ENCODE assay signal across 12 cellular contexts in genomic region chr16:29992371-29992967, GRCh38. TPM values are rescaled to one million over a fixed set of nuclear protein-coding genes. Genes with fewer than 3 reads are reported as not detected.
DNase-seq lines count a peak whose midpoint lies in the region; ATAC-seq and TF ChIP-seq lines count a peak whose summit lies in the region.
"Had no signal": no experiment of that assay in that cellular context is flagged by ENCODE, and none has a peak within 500 bp of the region (broad histone marks: within the 10 kb centered on the region; RNA-seq: fewer than 3 reads in every experiment).

No MANE protein-coding gene starts in this region.

- H3K9ac ChIP-seq in fibroblast of lung (ENCODE audit: insufficient read depth, low read length) (no peak overlapping the region), GM23248 (no peak overlapping the region)

- H3K4me1 Mint-ChIP-seq in activated CD4-positive, alpha-beta T cell treated with anti-CD3 and anti-CD28 coated beads, Interleukin-2, amount 10 ng/mL, durations not matched to agents 24 days and 14 days = peaks cover 20% of the 10 kb centered on the region
- H3K4me1 Mint-ChIP-seq in stimulated activated naive B cell treated with anti-CD40 and anti-IgM and Interleukin-4, amounts not matched to agents 10 μg/mL and 1 μg/mL and 100 μg/mL, for 72 hours = peaks cover 26 to 33% of the 10 kb centered on the region in 2 donors

- 0 out of 2 replicates have a peak overlapping the region, but pooled peaks have one; percentile 26 for H3K27ac ChIP-seq in VCaP
- no peak overlapping the region for H3K27ac ChIP-seq in fibroblast of lung (ENCODE audit: insufficient read depth, low read length)
- H3K27ac ChIP-seq in GM23248 = no peak overlapping the region

- H3K4me1 ChIP-seq in fibroblast of lung (ENCODE audit: control insufficient read depth, extremely low read depth, insufficient read depth, low read length) (peaks cover 14% of the 10 kb centered on the region), GM23248 (ENCODE audit: insufficient read depth) (peaks cover 15% of the 10 kb centered on the region)

- in situ Hi-C loops in GM23248 (cut with MboI) = no loop called here
- in situ Hi-C loops in GM13977 (cut with MboI; ENCODE audit: low pct_unique_long_range_greater_than_20kb, low sequenced_read_pairs, unreplicated experiment) = no loop called here

- H3K36me3 ChIP-seq in fibroblast of lung (ENCODE audit: control insufficient read depth, insufficient read depth, low read length) = peaks cover 16% of the 10 kb centered on the region
- H3K36me3 ChIP-seq in GM23248 (ENCODE audit: low read depth) = peaks cover 4% of the 10 kb centered on the region; the same call in 1 of the 2 replicates

- H4K20me1 ChIP-seq in fibroblast of lung (ENCODE audit: control insufficient read depth, extremely low read depth, insufficient read depth, low read length) (no peaks in the 10 kb centered on the region), GM23248 (ENCODE audit: insufficient read depth) (no peaks in the 10 kb centered on the region)

- H3K27ac Mint-ChIP-seq in activated CD4-positive, alpha-beta T cell treated with anti-CD3 and anti-CD28 coated beads, Interleukin-2, amount 10 ng/mL, durations not matched to agents 24 days and 14 days = peak overlapping the region; percentile 25
- peak overlapping the region; percentile 63 for H3K27ac Mint-ChIP-seq in stimulated activated naive B cell treated with anti-CD40 and anti-IgM and Interleukin-4, amounts not matched to agents 10 μg/mL and 1 μg/mL and 100 μg/mL, for 72 hours

- 63 to 65% methylated on average over 7 of the region's 7 CpGs for WGBS in GM23248 (ENCODE audit: low coverage in 1 of 2, low lambda C conversion rate in 2 of 2, missing lambda C conversion rate in 2 of 2), 2 experiments

- no peak overlapping the region for H3K4me3 Mint-ChIP-seq in activated CD4-positive, alpha-beta T cell treated with anti-CD3 and anti-CD28 coated beads, Interleukin-2, amount 10 ng/mL, durations not matched to agents 24 days and 14 days
- peak overlapping the region in 1 of 2 donors; percentile 43 for H3K4me3 Mint-ChIP-seq in stimulated activated naive B cell treated with anti-CD40 and anti-IgM and Interleukin-4, amounts not matched to agents 10 μg/mL and 1 μg/mL and 100 μg/mL, for 72 hours

- H3K36me3 Mint-ChIP-seq in activated CD4-positive, alpha-beta T cell treated with anti-CD3 and anti-CD28 coated beads, Interleukin-2, amount 10 ng/mL, durations not matched to agents 24 days and 14 days (ENCODE audit: low read depth) = peaks cover 43% of the 10 kb centered on the region
- H3K36me3 Mint-ChIP-seq in stimulated activated naive B cell treated with anti-CD40 and anti-IgM and Interleukin-4, amounts not matched to agents 10 μg/mL and 1 μg/mL and 100 μg/mL, for 72 hours = peaks cover 34 to 51% of the 10 kb centered on the region in 2 donors

- H3F3A ChIP-seq in GM23248 (ENCODE audit: insufficient read depth) = peaks cover 21% of the 10 kb centered on the region

- intact Hi-C loops in activated CD4-positive, alpha-beta T cell treated with anti-CD3 and anti-CD28 coated beads, Interleukin-2, amount 10 ng/mL, durations not matched to agents 24 days and 14 days (cut with micrococcal nuclease) = loop anchor here (10.0 kb wide), 2 partner anchors 382 to 662 kb away; partner anchors contain the start of genes FBRS, MYL11, PRR14 and TBC1D10B

- no peak overlapping the region for H3K4me2 ChIP-seq in fibroblast of lung (ENCODE audit: extremely low read depth, insufficient read depth, low read length)
- H3K4me2 ChIP-seq in GM23248 (ENCODE audit: unreplicated experiment) = no peak overlapping the region

- no peaks in the 10 kb centered on the region for H3K9me2 ChIP-seq in GM23248 (ENCODE audit: insufficient read depth)

- DNase-seq in activated CD4-positive, alpha-beta T cell treated with anti-CD3 and anti-CD28 coated beads, Interleukin-2, amount 10 ng/mL, durations not matched to agents 24 days and 14 days = no peak
- no peak for DNase-seq in activated CD4-positive, alpha-beta T cell treated with anti-CD3 and anti-CD28 coated beads for 4 hours
- DNase-seq in fibroblast of lung (ENCODE audit: low read depth in 2 of 2) (peak; percentile 11 to 63), GM23248 (no peak), GM13977 (ENCODE audit: low spot score) (no peak)
- no peak for DNase-seq in stimulated activated naive B cell treated with anti-CD40 and anti-IgM and Interleukin-4, amounts not matched to agents 10 μg/mL and 1 μg/mL and 100 μg/mL, for 72 hours
- DNase-seq: amniotic stem cell, DMS 273 treated with DMSO at 0.1 percent for 48 hours, left ventricle myocardium superior, trophoblast cell had no signal

- H3K9me3 Mint-ChIP-seq in activated CD4-positive, alpha-beta T cell treated with anti-CD3 and anti-CD28 coated beads, Interleukin-2, amount 10 ng/mL, durations not matched to agents 24 days and 14 days = no peaks in the 10 kb centered on the region
- H3K9me3 Mint-ChIP-seq in stimulated activated naive B cell treated with anti-CD40 and anti-IgM and Interleukin-4, amounts not matched to agents 10 μg/mL and 1 μg/mL and 100 μg/mL, for 72 hours = no peaks in the 10 kb centered on the region

- TF ChIP-seq CTCF in VCaP (conservative IDR thresholded peaks at IDR 0.05) (no peak), fibroblast of lung (conservative IDR thresholded peaks at IDR 0.05 in 1 of 2, IDR thresholded peaks at IDR 0.05 in 1 of 2; ENCODE audit: low read depth in 1 of 2, low read length in 2 of 2) (no peak), GM13977 (IDR thresholded peaks at IDR 0.05; ENCODE audit: extremely low read depth, insufficient read depth, missing control alignments) (no peak)

- H3K27me3 Mint-ChIP-seq in activated CD4-positive, alpha-beta T cell treated with anti-CD3 and anti-CD28 coated beads, Interleukin-2, amount 10 ng/mL, durations not matched to agents 24 days and 14 days = no peaks in the 10 kb centered on the region
- H3K27me3 Mint-ChIP-seq in stimulated activated naive B cell treated with anti-CD40 and anti-IgM and Interleukin-4, amounts not matched to agents 10 μg/mL and 1 μg/mL and 100 μg/mL, for 72 hours = no peaks in the 10 kb centered on the region

- H3K27me3 ChIP-seq in fibroblast of lung (ENCODE audit: control insufficient read depth, insufficient read depth, low read length) = no peaks in the 10 kb centered on the region
- no peaks in the 10 kb centered on the region for H3K27me3 ChIP-seq in GM23248 (replicated peaks; ENCODE audit: insufficient read depth)

- H3K79me2 ChIP-seq in fibroblast of lung (ENCODE audit: control insufficient read depth, insufficient read depth, low read length) (peaks cover 6% of the 10 kb centered on the region), GM23248 (ENCODE audit: insufficient read depth) (peaks cover 14% of the 10 kb centered on the region)

- no peak for ATAC-seq in stimulated activated naive B cell treated with anti-CD40 and anti-IgM and Interleukin-4, amounts not matched to agents 10 μg/mL and 1 μg/mL and 100 μg/mL, for 72 hours (replicated peaks)
- no peak for ATAC-seq in HG03460 (IDR thresholded peaks at IDR 0.05; ENCODE audit: unreplicated experiment)
- ATAC-seq: left ventricle myocardium superior had no signal

- H2AFZ ChIP-seq in fibroblast of lung (ENCODE audit: low read length) = no peak overlapping the region
- H2AFZ ChIP-seq in GM23248 = no peak overlapping the region

- H3K9me3 ChIP-seq in fibroblast of lung (ENCODE audit: control insufficient read depth, insufficient read depth, low read depth, low read length) (no peaks in the 10 kb centered on the region), GM23248 (ENCODE audit: low read depth) (no peaks in the 10 kb centered on the region)

- H3K4me3 ChIP-seq in fibroblast of lung (replicated peaks in 1 of 4; ENCODE audit: control extremely low read depth in 1 of 4, insufficient read depth in 1 of 4, low read depth in 3 of 4, low read length in 4 of 4) = no peak overlapping the region
- no peak overlapping the region for H3K4me3 ChIP-seq in GM23248

RNA-seq across cellular contexts. Expression of gene HIRIP3, which starts 2.9 kb away (rescaled TPM):
- total RNA-seq in activated CD4-positive, alpha-beta T cell treated with anti-CD3 and anti-CD28 coated beads, Interleukin-2, amount 10 ng/mL, durations not matched to agents 24 days and 14 days = 45.9 and 47.7 TPM in 2 replicates
- 5.6 and 7.9 TPM in 2 replicates for total RNA-seq in fibroblast of lung
- 3.0 and 7.2 TPM in 2 replicates for polyA plus RNA-seq in fibroblast of lung
- 5.7 and 14.8 TPM in 2 replicates for polyA plus RNA-seq in fibroblast of lung (2012)
- polyA minus RNA-seq in fibroblast of lung (ENCODE audit: low replicate concordance) = 6.8 and 7.4 TPM in 2 replicates
- total RNA-seq in GM23248 (2014; rRNA removed; shearing (Covaris generic)) = 3.2 and 3.9 TPM in 2 replicates
- polyA plus RNA-seq in GM23248 (2016; fragmentation: Nextera tagmentation; extraction: Ambion mirVana) = 11.9 and 14.0 TPM in 2 replicates

RNA-seq across cellular contexts. Expression of gene INO80E, which starts 3.6 kb away (rescaled TPM):
- 129 and 133 TPM in 2 replicates for total RNA-seq in activated CD4-positive, alpha-beta T cell treated with anti-CD3 and anti-CD28 coated beads, Interleukin-2, amount 10 ng/mL, durations not matched to agents 24 days and 14 days
- 16.3 and 18.5 TPM in 2 replicates for total RNA-seq in fibroblast of lung
- 21.9 and 37.1 TPM in 2 replicates for polyA plus RNA-seq in fibroblast of lung
- 41.6 and 62.5 TPM in 2 replicates for polyA plus RNA-seq in fibroblast of lung (2012)
- polyA minus RNA-seq in fibroblast of lung (ENCODE audit: low replicate concordance) = 10.7 and 15.9 TPM in 2 replicates
- 51.1 and 111 TPM in 2 replicates for total RNA-seq in GM23248 (2014; rRNA removed; shearing (Covaris generic))
- 32.3 and 35.3 TPM in 2 replicates for polyA plus RNA-seq in GM23248 (2016; fragmentation: Nextera tagmentation; extraction: Ambion mirVana)

RNA-seq across cellular contexts. Expression of gene DOC2A, which starts 18.4 kb away (rescaled TPM):
- total RNA-seq in activated CD4-positive, alpha-beta T cell treated with anti-CD3 and anti-CD28 coated beads, Interleukin-2, amount 10 ng/mL, durations not matched to agents 24 days and 14 days = 2.7 and 3.2 TPM in 2 replicates
- total RNA-seq in fibroblast of lung = 0.26 and 0.33 TPM in 2 replicates
- polyA plus RNA-seq in fibroblast of lung (0.03 TPM in 1 of 2 replicates, not detected in the other), GM23248 (2016; fragmentation: Nextera tagmentation; extraction: Ambion mirVana) (not detected in 2 replicates)
- polyA plus RNA-seq in fibroblast of lung (2012) = not detected in 2 replicates
- not detected in 2 replicates for polyA minus RNA-seq in fibroblast of lung (ENCODE audit: low replicate concordance)
- total RNA-seq in GM23248 (2014; rRNA removed; shearing (Covaris generic)) = not detected in 2 replicates

RNA-seq across cellular contexts. Expression of gene TAOK2, which starts 18.8 kb away (rescaled TPM):
- 35.8 and 38.7 TPM in 2 replicates for total RNA-seq in activated CD4-positive, alpha-beta T cell treated with anti-CD3 and anti-CD28 coated beads, Interleukin-2, amount 10 ng/mL, durations not matched to agents 24 days and 14 days
- total RNA-seq in fibroblast of lung = 36.5 and 41.3 TPM in 2 replicates
- polyA plus RNA-seq in fibroblast of lung = 12.3 and 14.3 TPM in 2 replicates
- 20.8 and 21.5 TPM in 2 replicates for polyA plus RNA-seq in fibroblast of lung (2012)
- 22.6 and 30.5 TPM in 2 replicates for polyA minus RNA-seq in fibroblast of lung (ENCODE audit: low replicate concordance)
- 57.7 and 57.9 TPM in 2 replicates for total RNA-seq in GM23248 (2014; rRNA removed; shearing (Covaris generic))
- polyA plus RNA-seq in GM23248 (2016; fragmentation: Nextera tagmentation; extraction: Ambion mirVana) = 12.5 and 13.6 TPM in 2 replicates

RNA-seq across cellular contexts. Expression of gene C16orf92, which starts 30.5 kb away (rescaled TPM):
- not detected in 2 replicates for total RNA-seq in activated CD4-positive, alpha-beta T cell treated with anti-CD3 and anti-CD28 coated beads, Interleukin-2, amount 10 ng/mL, durations not matched to agents 24 days and 14 days
- not detected in 2 replicates for total RNA-seq in fibroblast of lung
- not detected in 2 replicates for polyA plus RNA-seq in fibroblast of lung
- not detected in 2 replicates for polyA plus RNA-seq in fibroblast of lung (2012)
- polyA minus RNA-seq in fibroblast of lung (ENCODE audit: low replicate concordance) = not detected in 2 replicates
- total RNA-seq in GM23248 (2014; rRNA removed; shearing (Covaris generic)) = not detected in 2 replicates
- polyA plus RNA-seq in GM23248 (2016; fragmentation: Nextera tagmentation; extraction: Ambion mirVana) = not detected in 2 replicates
- total RNA-seq: left ventricle myocardium superior had no signal

Comparison
In these comparisons a context has a peak if more than half of its experiments do, and no peak if none do; other contexts are left out.
1. DNase-seq: peak in fibroblast of lung (2 of 2); none in activated CD4-positive, alpha-beta T cell treated with anti-CD3 and anti-CD28 coated beads, Interleukin-2, amount 10 ng/mL, durations not matched to agents 24 days and 14 days (single experiment), activated CD4-positive, alpha-beta T cell treated with anti-CD3 and anti-CD28 coated beads for 4 hours (0 of 2), stimulated activated naive B cell treated with anti-CD40 and anti-IgM and Interleukin-4, amounts not matched to agents 10 μg/mL and 1 μg/mL and 100 μg/mL, for 72 hours (single experiment), GM23248 (single experiment) and GM13977 (single experiment).